Comparison of ENCODE assay signal across 8 cellular contexts in the genomic region with DNA sequence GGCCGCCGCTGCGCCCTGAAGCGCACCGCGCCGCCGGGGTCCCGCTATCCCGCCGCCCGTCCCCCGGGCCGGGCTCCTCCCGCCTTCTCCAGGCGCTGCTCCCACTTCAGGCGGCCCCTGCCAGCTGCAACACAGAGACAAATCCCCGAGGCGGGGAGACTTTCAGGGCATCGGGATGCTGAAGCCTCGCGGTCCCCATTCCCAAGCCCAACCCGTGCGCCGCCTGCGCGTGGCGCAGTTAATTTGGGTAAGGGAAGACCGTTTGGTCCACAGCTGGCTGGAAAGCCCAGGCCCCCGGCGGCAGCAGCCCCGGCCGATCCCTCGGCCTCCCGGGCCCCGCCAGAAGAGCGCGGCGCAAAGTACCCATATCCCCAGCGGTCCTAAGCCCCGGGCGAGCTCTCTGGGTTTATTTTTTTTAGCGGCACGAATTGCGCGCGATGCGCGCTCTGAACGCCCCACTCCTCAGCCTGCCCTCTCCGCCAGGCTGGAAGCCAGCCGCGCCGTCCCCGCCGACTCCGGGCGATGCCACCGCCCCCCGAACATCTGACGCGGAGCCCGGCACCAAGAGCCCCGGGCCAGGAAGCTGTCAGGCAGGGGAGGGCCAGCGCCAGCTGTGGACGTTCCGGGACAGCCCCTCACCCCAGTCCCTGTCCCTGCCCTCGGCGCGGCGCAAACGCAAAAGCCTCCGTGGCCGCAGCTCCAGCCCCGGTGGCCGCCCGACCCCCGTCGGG. TPM values are rescaled to one million over a fixed set of nuclear protein-coding genes. Genes with fewer than 3 reads are reported as not detected.
DNase-seq lines count a peak whose midpoint lies in the region; ATAC-seq lines count a peak whose summit lies in the region.

No MANE protein-coding gene starts in this region.

- H3K4me1 Mint-ChIP-seq in activated T-cell treated with anti-CD3 and anti-CD28 coated beads, Interleukin-2, amount 50 U/mL, for 4 hours (ENCODE audit: low read depth) = peaks cover 6% of the 10 kb centered on the region

- H3K36me3 Mint-ChIP-seq in activated T-cell treated with anti-CD3 and anti-CD28 coated beads, Interleukin-2, amount 50 U/mL, for 4 hours (ENCODE audit: insufficient read depth) = no peaks in the 10 kb centered on the region

- DNase-seq in G401 (ENCODE audit: low spot score) = peak; percentile 17
- no peak for DNase-seq in activated T-cell treated with anti-CD3 and anti-CD28 coated beads, Interleukin-2, amount 50 U/mL, for 4 hours
- peak; percentile 62 for DNase-seq in Right ventricle myocardium superior
- peak; percentile 76 for DNase-seq in occipital lobe (lab: John Stamatoyannopoulos, UW)
- no peak for DNase-seq in activated effector memory CD4-positive, alpha-beta T cell treated with Interleukin-2 at 50 U/mL for 16 hours
- no peak for DNase-seq in SKM-1 (lab: John Stamatoyannopoulos, UW; ENCODE audit: unreplicated experiment)

- peaks cover 34% of the 10 kb centered on the region for H3K27me3 Mint-ChIP-seq in activated T-cell treated with anti-CD3 and anti-CD28 coated beads, Interleukin-2, amount 50 U/mL, for 4 hours (ENCODE audit: low read depth)

- no peak overlapping the region for H3K4me3 Mint-ChIP-seq in activated T-cell treated with anti-CD3 and anti-CD28 coated beads, Interleukin-2, amount 50 U/mL, for 4 hours

- intact Hi-C loops in Right ventricle myocardium superior (cut with DNase I) = loop anchor here (10.0 kb wide), 2 partner anchors 120 to 280 kb away; no protein-coding TSS in a partner anchor

- in situ Hi-C loops in G401 (cut with HindIII; ENCODE audit: low sequenced_read_pairs) = no loop called here

- ATAC-seq in GM19468 (IDR thresholded peaks at IDR 0.05; ENCODE audit: extremely low read depth, unreplicated experiment) = peak; percentile 16
- ATAC-seq in HG03460 (IDR thresholded peaks at IDR 0.05; ENCODE audit: unreplicated experiment) = peak; percentile 43
- peak; percentile 24 to 64 for ATAC-seq in activated T-cell treated with anti-CD3 and anti-CD28 coated beads, Interleukin-2, amount 50 U/mL, for 4 hours
- ATAC-seq in Right ventricle myocardium superior (ENCODE audit: poor library complexity) = peak; percentile 51

- no peaks in the 10 kb centered on the region for H3K9me3 Mint-ChIP-seq in activated T-cell treated with anti-CD3 and anti-CD28 coated beads, Interleukin-2, amount 50 U/mL, for 4 hours

RNA-seq across cellular contexts. Expression of gene FBN1, which starts 0.5 kb away (rescaled TPM):
- 15.3 and 17.2 TPM in 2 replicates for total RNA-seq in G401 (2014; rRNA removed; shearing (Covaris generic))
- total RNA-seq in activated T-cell treated with anti-CD3 and anti-CD28 coated beads, Interleukin-2, amount 50 U/mL, for 4 hours = under 1 TPM; 0.22 to 0.38 (median 0.24) TPM
- total RNA-seq in Right ventricle myocardium superior = 39.4 TPM
- 27.9 TPM for total RNA-seq in occipital lobe

Comparison
In these comparisons a context has a peak if more than half of its experiments do, and no peak if none do; other contexts are left out.
1. DNase-seq: peak in G401 (single experiment), Right ventricle myocardium superior (single experiment) and occipital lobe (single experiment); none in activated T-cell treated with anti-CD3 and anti-CD28 coated beads, Interleukin-2, amount 50 U/mL, for 4 hours (single experiment), activated effector memory CD4-positive, alpha-beta T cell treated with Interleukin-2 at 50 U/mL for 16 hours (single experiment) and SKM-1 (single experiment).
2. RNA of gene FBN1, which starts 0.5 kb away (total RNA-seq): 39.4 TPM in Right ventricle myocardium superior (single experiment), 27.9 TPM in occipital lobe (single experiment) and 15.3 to 17.2 TPM in G401; 0.22 to 0.38 TPM in activated T-cell treated with anti-CD3 and anti-CD28 coated beads, Interleukin-2, amount 50 U/mL, for 4 hours; every median in the first group is over 10 times any median in the second.
3. Peak in every context shown above with its lines, with median percentiles within 50 percentile points of each other: ATAC-seq.